1 cellular context compared by ENCODE assay signal in the genomic region with DNA sequence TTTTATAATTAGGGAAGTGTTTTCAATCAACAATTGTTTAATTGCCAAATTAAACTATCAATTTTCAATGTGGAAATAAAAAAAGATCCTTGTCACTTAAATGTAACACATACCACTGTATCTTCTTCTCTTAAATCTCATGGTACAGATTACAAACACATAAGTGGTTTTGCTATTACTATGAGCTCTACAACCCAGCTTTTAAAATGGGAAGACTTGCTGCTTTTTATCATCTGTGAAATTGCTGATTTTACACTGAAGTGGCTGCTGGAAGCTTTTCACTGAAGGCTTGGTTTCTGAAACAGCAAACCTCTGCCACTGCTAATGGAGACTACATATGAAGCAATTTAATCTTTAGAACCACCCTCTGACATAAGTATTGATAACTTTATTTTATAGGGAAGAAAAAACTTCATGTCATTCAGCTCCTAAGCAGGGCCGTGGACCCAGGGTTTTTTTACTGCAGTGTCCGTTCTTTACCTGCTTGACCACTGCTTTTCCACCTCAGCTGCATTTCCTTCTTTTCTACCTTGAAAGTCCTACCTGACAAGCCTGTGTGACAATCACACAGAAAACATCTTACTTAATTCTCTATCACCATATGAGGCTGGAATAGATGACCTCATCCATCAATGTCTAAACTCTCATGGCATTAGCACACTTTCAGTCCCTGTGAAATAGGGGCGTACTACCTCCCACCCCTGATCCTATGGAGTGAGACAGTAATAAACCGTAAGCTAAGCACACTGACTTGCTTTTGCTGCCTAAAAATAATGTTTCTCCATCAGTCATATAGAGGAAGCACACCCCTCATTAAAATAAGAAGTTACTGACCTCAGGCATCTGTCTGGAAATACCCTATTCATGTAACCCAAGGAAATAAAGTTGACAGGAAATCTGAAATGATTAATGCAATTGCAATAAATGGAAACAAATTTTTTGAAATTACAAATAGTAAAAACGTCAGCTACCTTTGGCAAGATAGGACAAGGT.
TF ChIP-seq lines count a peak whose summit lies in the region.

No MANE protein-coding gene starts in this region.

TF ChIP-seq in endothelial cell of umbilical vein, 7 proteins besides CTCF, POLR2A, EP300 and RAD21:
- TF ChIP-seq GATA2 (IDR thresholded peaks at IDR 0.05; ENCODE audit: insufficient read depth, insufficient read length, low read depth, low read length) (no peak), JUN (IDR thresholded peaks at IDR 0.05; ENCODE audit: borderline replicate concordance, insufficient read depth, insufficient read length, low read depth) (no peak), EZH2 (IDR thresholded peaks at IDR 0.05; ENCODE audit: borderline replicate concordance, low read depth, low read length, severe bottlenecking) (no peak), MAX (IDR thresholded peaks at IDR 0.05; ENCODE audit: insufficient read depth, insufficient read length) (no peak), FOS (IDR thresholded peaks at IDR 0.05; ENCODE audit: borderline replicate concordance, insufficient read depth, low read length) (no peak), MYC (IDR thresholded peaks at IDR 0.05; ENCODE audit: low read depth, low read length) (no peak), POLR2AphosphoS5 (IDR thresholded peaks at IDR 0.05; ENCODE audit: insufficient read depth, low read depth, low read length) (no peak)
